Comparison of ENCODE assay signal across 9 cellular contexts in genomic region chr19:1017115-1017905, GRCh38. TPM values are rescaled to one million over a fixed set of nuclear protein-coding genes. Genes with fewer than 3 reads are reported as not detected.
A peak's percentile ranks its signal among the peaks of the same experiment; 100 is the strongest.
DNase-seq lines count a peak whose midpoint lies in the region; ATAC-seq and TF ChIP-seq lines count a peak whose summit lies in the region.
"Had no signal": no experiment of that assay in that cellular context is flagged by ENCODE, and none has a peak within 500 bp of the region (broad histone marks: within the 10 kb centered on the region; RNA-seq: fewer than 3 reads in every experiment).

No MANE protein-coding gene starts in this region.

- no peak overlapping the region for H2AFZ ChIP-seq in Karpas-422 (ENCODE audit: low read length)

- H3K4me3 Mint-ChIP-seq in dendritic cell treated with granulocyte-macrophage colony-stimulating factor and Interleukin-4, amounts not matched to agents 40 ng/mL and 50 ng/mL, for 4 days = peak overlapping the region; percentile 69
- peak overlapping the region; percentile 66 to 75 (median 75) for H3K4me3 Mint-ChIP-seq in nephron

- H3K9me2 ChIP-seq in Karpas-422 (replicated peaks; ENCODE audit: insufficient read depth, low read length) = no peaks in the 10 kb centered on the region

- peaks cover 46% of the 10 kb centered on the region for H3K4me1 ChIP-seq in Karpas-422 (ENCODE audit: low read length)

- H3K27me3 Mint-ChIP-seq in dendritic cell treated with granulocyte-macrophage colony-stimulating factor and Interleukin-4, amounts not matched to agents 40 ng/mL and 50 ng/mL, for 4 days = no peaks in the 10 kb centered on the region
- H3K27me3 Mint-ChIP-seq in nephron (ENCODE audit: low read depth) = peaks cover 3% of the 10 kb centered on the region

- H3K4me2 ChIP-seq in Karpas-422 (ENCODE audit: low read depth, low read length, poor library complexity, severe bottlenecking) = peak overlapping the region; percentile 75

- H3K9me3 ChIP-seq in Karpas-422 (ENCODE audit: low read length) = no peaks in the 10 kb centered on the region

- H4K20me1 ChIP-seq in Karpas-422 (ENCODE audit: insufficient read depth, low read depth, low read length) = peaks cover 66% of the 10 kb centered on the region

- H3K36me3 ChIP-seq in Karpas-422 (ENCODE audit: insufficient read depth, low read length) = no peaks in the 10 kb centered on the region

- peaks cover 76% of the 10 kb centered on the region for H3K4me1 Mint-ChIP-seq in dendritic cell treated with granulocyte-macrophage colony-stimulating factor and Interleukin-4, amounts not matched to agents 40 ng/mL and 50 ng/mL, for 4 days (ENCODE audit: low read depth)
- peaks cover 16% of the 10 kb centered on the region for H3K4me1 Mint-ChIP-seq in nephron

- H3K27ac ChIP-seq in Karpas-422 (ENCODE audit: low read length) = 0 out of 2 replicates have a peak overlapping the region, but pooled peaks have one; percentile 6

- peak overlapping the region; percentile 84 for H3K27ac Mint-ChIP-seq in dendritic cell treated with granulocyte-macrophage colony-stimulating factor and Interleukin-4, amounts not matched to agents 40 ng/mL and 50 ng/mL, for 4 days
- H3K27ac Mint-ChIP-seq in nephron = peak overlapping the region; percentile 48 to 83 (median 81)

- H3K4me3 ChIP-seq in Karpas-422 (ENCODE audit: low read length) = peak overlapping the region; percentile 99; the same call in 1 of the 2 replicates

- TF ChIP-seq CTCF in nephron (IDR thresholded peaks at IDR 0.05; ENCODE audit: unreplicated experiment in 3 of 3) = no peak

- intact Hi-C loops in dendritic cell treated with granulocyte-macrophage colony-stimulating factor and Interleukin-4, amounts not matched to agents 40 ng/mL and 50 ng/mL, for 4 days (cut with micrococcal nuclease) = no loop called here

- H3K27me3 ChIP-seq in Karpas-422 (ENCODE audit: low read length) = no peaks in the 10 kb centered on the region

- peaks cover 84% of the 10 kb centered on the region for H3K36me3 Mint-ChIP-seq in dendritic cell treated with granulocyte-macrophage colony-stimulating factor and Interleukin-4, amounts not matched to agents 40 ng/mL and 50 ng/mL, for 4 days (ENCODE audit: low read depth)
- H3K36me3 Mint-ChIP-seq in nephron (ENCODE audit: low read depth) = no peaks in the 10 kb centered on the region

- ATAC-seq in HG02642 (IDR thresholded peaks at IDR 0.05; ENCODE audit: poor library complexity, unreplicated experiment) = no peak

- no peaks in the 10 kb centered on the region for H3K9me3 Mint-ChIP-seq in dendritic cell treated with granulocyte-macrophage colony-stimulating factor and Interleukin-4, amounts not matched to agents 40 ng/mL and 50 ng/mL, for 4 days
- no peaks in the 10 kb centered on the region for H3K9me3 Mint-ChIP-seq in nephron

- peak overlapping the region; percentile 100 for H3K9ac ChIP-seq in Karpas-422 (ENCODE audit: low read length)

- peaks cover 64% of the 10 kb centered on the region for H3K79me2 ChIP-seq in Karpas-422 (ENCODE audit: low read length)

- DNase-seq in CD1c-positive myeloid dendritic cell (ENCODE audit: extremely low spot score) (peak; percentile 30), Karpas-422 (peak; percentile 69), mesenteric fat pad (ENCODE audit: low spot score) (no peak), NCI-H1436 treated with DMSO at 0.1 percent for 48 hours (lab: John Stamatoyannopoulos, UW) (no peak), SKM-1 (lab: John Stamatoyannopoulos, UW; ENCODE audit: unreplicated experiment) (no peak)

RNA-seq across cellular contexts. Expression of gene TMEM259, which starts 3.6 kb away (rescaled TPM):
- 133 and 167 TPM in 2 replicates for total RNA-seq in Karpas-422 (2014; rRNA removed; shearing (Covaris generic); ENCODE audit: low replicate concordance)
- 143 TPM for total RNA-seq in mesenteric fat pad

RNA-seq across cellular contexts. Expression of gene RNU6-2, which starts 4.0 kb away (rescaled TPM):
- not detected in 2 replicates for total RNA-seq in Karpas-422 (2014; rRNA removed; shearing (Covaris generic); ENCODE audit: low replicate concordance)
- not detected for total RNA-seq in mesenteric fat pad
- total RNA-seq: T-helper 2 cell treated with Interferon-gamma antibody and Interleukin-4, amounts not matched to agents 100 ng/mL and 5 ng/mL, for 36 hours had no signal

RNA-seq across cellular contexts. Expression of gene CNN2, which starts 9.1 kb away (rescaled TPM):
- total RNA-seq in Karpas-422 (2014; rRNA removed; shearing (Covaris generic); ENCODE audit: low replicate concordance) = 88.6 and 97.9 TPM in 2 replicates
- total RNA-seq in mesenteric fat pad = 124 TPM

RNA-seq across cellular contexts. Expression of gene GRIN3B, which starts 17.1 kb away (rescaled TPM):
- total RNA-seq in Karpas-422 (2014; rRNA removed; shearing (Covaris generic); ENCODE audit: low replicate concordance) = 1.4 TPM in 1 of 2 replicates, not detected in the other
- 0.16 TPM for total RNA-seq in mesenteric fat pad
- total RNA-seq: T-helper 2 cell treated with Interferon-gamma antibody and Interleukin-4, amounts not matched to agents 100 ng/mL and 5 ng/mL, for 36 hours had no signal

RNA-seq across cellular contexts. Expression of gene ABCA7, which starts 22.6 kb away (rescaled TPM):
- total RNA-seq in Karpas-422 (2014; rRNA removed; shearing (Covaris generic); ENCODE audit: low replicate concordance) = 23.8 and 31.7 TPM in 2 replicates
- 19.9 TPM for total RNA-seq in mesenteric fat pad

Comparison
In these comparisons a context has a peak if more than half of its experiments do, and no peak if none do; other contexts are left out.
1. DNase-seq: peak in CD1c-positive myeloid dendritic cell (single experiment) and Karpas-422 (single experiment); none in mesenteric fat pad (single experiment), NCI-H1436 treated with DMSO at 0.1 percent for 48 hours (single experiment) and SKM-1 (single experiment).